Comparison of ENCODE assay signal across 21 cellular contexts in genomic region chr13:112636401-112636975, GRCh38.
"Had no signal": no experiment of that assay in that cellular context is flagged by ENCODE, and none has a peak within 500 bp of the region (broad histone marks: within the 10 kb centered on the region; RNA-seq: fewer than 3 reads in every experiment).

No MANE protein-coding gene starts in this region.

- H3K4me3 ChIP-seq: coronary artery, gastrocnemius medialis, left ventricle myocardium inferior, lung, prostate gland, stomach, uterus had no signal

- H3K4me1 ChIP-seq: gastrocnemius medialis, prostate gland, uterus had no signal

- ATAC-seq: esophagus mucosa; gastrocnemius medialis; left cardiac atrium; sciatic nerve; stimulated activated naive B cell treated with anti-CD40 and anti-IgM and Interleukin-4, amounts not matched to agents 10 μg/mL and 1 μg/mL and 100 μg/mL, for 72 hours had no signal

- H3K36me3 ChIP-seq: gastrocnemius medialis, left ventricle myocardium inferior, prostate gland, stomach, uterus had no signal

- H3K4me1 Mint-ChIP-seq: nephron had no signal

- H3K27me3 ChIP-seq: uterus had no signal

- FAIRE-seq: keratinocyte had no signal

- H3K27ac ChIP-seq: coronary artery, gastrocnemius medialis, left ventricle myocardium inferior, parathyroid adenoma, prostate gland, stomach, uterus had no signal

- H3K4me3 Mint-ChIP-seq: naive B cell; nephron; stimulated activated naive B cell treated with anti-CD40 and anti-IgM and Interleukin-4, amounts not matched to agents 10 μg/mL and 1 μg/mL and 100 μg/mL, for 72 hours; type B pancreatic cell had no signal

- H3K79me2 ChIP-seq: parathyroid adenoma had no signal

- H3K9ac ChIP-seq: parathyroid adenoma had no signal

- H3K9me3 ChIP-seq: gastrocnemius medialis, left ventricle myocardium inferior, prostate gland, stomach, uterus had no signal

- H2AFZ ChIP-seq: parathyroid adenoma had no signal

- H3K27ac Mint-ChIP-seq: naive B cell; nephron; stimulated activated naive B cell treated with anti-CD40 and anti-IgM and Interleukin-4, amounts not matched to agents 10 μg/mL and 1 μg/mL and 100 μg/mL, for 72 hours; type B pancreatic cell had no signal

- H3K36me3 Mint-ChIP-seq: naive B cell; stimulated activated naive B cell treated with anti-CD40 and anti-IgM and Interleukin-4, amounts not matched to agents 10 μg/mL and 1 μg/mL and 100 μg/mL, for 72 hours; type B pancreatic cell had no signal

- DNase-seq: effector CD4-positive, alpha-beta T cell; gastrocnemius medialis; glutamatergic neuron; left cardiac atrium; left ventricle myocardium inferior; naive B cell; stimulated activated CD4-positive, alpha-beta T cell treated with anti-CD3 and anti-CD28 coated beads, Interleukin-2, amount 100 ng/mL, for 24 hours; stimulated activated CD4-positive, alpha-beta T cell treated with anti-CD3 and anti-CD28 coated beads, Interleukin-4, amount 100 ng/mL, for 4 hours; stimulated activated naive B cell treated with anti-CD40 and anti-IgM and Interleukin-4, amounts not matched to agents 10 μg/mL and 1 μg/mL and 100 μg/mL, for 72 hours; stomach; substantia nigra had no signal

- H3K9me3 Mint-ChIP-seq: naive B cell; nephron; stimulated activated naive B cell treated with anti-CD40 and anti-IgM and Interleukin-4, amounts not matched to agents 10 μg/mL and 1 μg/mL and 100 μg/mL, for 72 hours; type B pancreatic cell had no signal
